24 cellular contexts compared by ENCODE assay signal in genomic region chr12:59069481-59069880, GRCh38.
DNase-seq lines count a peak whose midpoint lies in the region; ATAC-seq, FAIRE-seq and TF ChIP-seq lines count a peak whose summit lies in the region.
"Had no signal": no experiment of that assay in that cellular context is flagged by ENCODE, and none has a peak within 500 bp of the region (broad histone marks: within the 10 kb centered on the region; RNA-seq: fewer than 3 reads in every experiment).

No MANE protein-coding gene starts in this region.

- H3K4me1 ChIP-seq in HepG2 (ENCODE audit: insufficient read depth, low read length) (no peaks in the 10 kb centered on the region), right lobe of liver (no peaks in the 10 kb centered on the region), smooth muscle cell (ENCODE audit: low read depth) (peaks cover 25% of the 10 kb centered on the region)

- POLR2A ChIA-PET in HepG2 (lab: Yijun Ruan, JAX): no interaction called here

- H3F3A ChIP-seq in smooth muscle cell (ENCODE audit: low read depth): no peaks in the 10 kb centered on the region

- no peak for DNase-seq in HepG2 (ENCODE audit: low spot score)
- no peak for DNase-seq in right lobe of liver
- no peak for DNase-seq in brain microvascular endothelial cell
- peak; percentile 75 for DNase-seq in fibroblast of the aortic adventitia (ENCODE audit: low read depth)
- no peak for DNase-seq in smooth muscle cell (lab: John Stamatoyannopoulos, UW; ENCODE audit: unreplicated experiment)
- no peak for DNase-seq in NCI-H774 (lab: John Stamatoyannopoulos, UW)
- no peak for DNase-seq in nucleus accumbens (lab: John Stamatoyannopoulos, UW)
- DNase-seq: C1 segment of cervical spinal cord; CD4-positive, alpha-beta memory T cell; COR-L47; DMS 273 treated with DMSO at 0.1 percent for 48 hours; DND-41; KBM-7; MG63; NCI-H1105 treated with DMSO at 0.1 percent for 48 hours; NCI-H146; NCI-H1930; NCI-H2107; NCI-H524; NCI-H748 treated with DMSO at 0.1 percent for 48 hours; Right ventricle myocardium superior had no signal

- H3K4me3 ChIP-seq in HepG2 (replicated peaks in 1 of 3; ENCODE audit: insufficient read depth in 1 of 3, low read depth in 2 of 3, low read length in 3 of 3) (no peak overlapping the region), right lobe of liver (no peak overlapping the region), brain microvascular endothelial cell (ENCODE audit: low read depth, low read length) (no peak overlapping the region), fibroblast of the aortic adventitia (ENCODE audit: low read depth, low read length) (no peak overlapping the region), smooth muscle cell (no peak overlapping the region)
- H3K4me3 ChIP-seq: MG63 had no signal

- no peak for TF ChIP-seq RAD21 in HepG2 (CRISPR knock-in tag; IDR thresholded peaks at IDR 0.05)

- CTCF ChIA-PET in HepG2 (lab: Yijun Ruan, JAX; ENCODE audit: low intra/inter-chr PET ratio, low total read pairs): no interaction called here

- H3K27ac ChIP-seq in HepG2 (ENCODE audit: extremely low read length, insufficient read depth, low read length) (no peak overlapping the region), right lobe of liver (no peak overlapping the region), brain microvascular endothelial cell (peak overlapping the region; percentile 15), smooth muscle cell (ENCODE audit: low read depth) (peak overlapping the region; percentile 46)

- H4K20me1 ChIP-seq in HepG2 (ENCODE audit: insufficient read depth, low read length): no peaks in the 10 kb centered on the region
- no peaks in the 10 kb centered on the region for H4K20me1 ChIP-seq in smooth muscle cell (ENCODE audit: low read depth)

- no peak for TF ChIP-seq POLR2A in HepG2 (IDR thresholded peaks at IDR 0.05; ENCODE audit: insufficient read depth in 1 of 2, low read depth in 2 of 2, low read length in 2 of 2)
- no peak for TF ChIP-seq POLR2A in right lobe of liver (IDR thresholded peaks at IDR 0.05)

- H3K27me3 ChIP-seq in HepG2 (ENCODE audit: control insufficient read depth in 1 of 2, insufficient read depth in 2 of 2, low read length in 2 of 2) (no peaks in the 10 kb centered on the region), right lobe of liver (no peaks in the 10 kb centered on the region), brain microvascular endothelial cell (replicated peaks) (no peaks in the 10 kb centered on the region), smooth muscle cell (ENCODE audit: low read depth) (no peaks in the 10 kb centered on the region)
- H3K27me3 ChIP-seq: MG63 had no signal

- BruUV-seq in HepG2 (replicated peaks; lab: Mats Ljungman, UMichigan): no TSS peak

- in situ Hi-C loops in HepG2 (cut with HindIII; ENCODE audit: extremely low pct_ligation_motif_present, low pct_unique_long_range_greater_than_20kb) (no loop called here), brain microvascular endothelial cell (cut with HindIII; ENCODE audit: low pct_ligation_motif_present, low sequenced_read_pairs) (no loop called here)

- H3K4me2 ChIP-seq in HepG2 (ENCODE audit: low read depth, low read length): no peak overlapping the region
- H3K4me2 ChIP-seq in smooth muscle cell: peak overlapping the region; percentile 65

- H3K9me3 ChIP-seq in HepG2 (ENCODE audit: low read length) (no peaks in the 10 kb centered on the region), right lobe of liver (no peaks in the 10 kb centered on the region), smooth muscle cell (replicated peaks; ENCODE audit: low read depth) (no peaks in the 10 kb centered on the region)
- H3K9me3 ChIP-seq: MG63 had no signal

- 5% methylated on average over 1 of the region's 1 CpG for WGBS in HepG2 (ENCODE audit: low lambda C conversion rate)
- 60% methylated on average over 1 of the region's 1 CpG for WGBS in right lobe of liver (ENCODE audit: insufficient coverage, low coverage, low lambda C conversion rate, missing lambda C conversion rate)
- 70% methylated on average over 1 of the region's 1 CpG for WGBS in smooth muscle cell (ENCODE audit: low lambda C conversion rate)

- H3K36me3 ChIP-seq in HepG2 (replicated peaks in 1 of 2; ENCODE audit: control insufficient read depth in 1 of 2, insufficient read depth in 2 of 2, low read length in 2 of 2) (no peaks in the 10 kb centered on the region), right lobe of liver (no peaks in the 10 kb centered on the region), brain microvascular endothelial cell (replicated peaks) (no peaks in the 10 kb centered on the region), smooth muscle cell (ENCODE audit: low read depth) (no peaks in the 10 kb centered on the region)
- H3K36me3 ChIP-seq: MG63 had no signal

- TF ChIP-seq CTCF in HepG2 (CRISPR knock-in tag; IDR thresholded peaks at IDR 0.05) (no peak), right lobe of liver (IDR thresholded peaks at IDR 0.05) (no peak), brain microvascular endothelial cell (IDR thresholded peaks at IDR 0.05; ENCODE audit: low read depth, low read length, missing control alignments) (no peak), fibroblast of the aortic adventitia (IDR thresholded peaks at IDR 0.05; ENCODE audit: insufficient read depth, low read length) (no peak), smooth muscle cell (IDR thresholded peaks at IDR 0.05; ENCODE audit: borderline replicate concordance, insufficient read depth, poor library complexity, severe bottlenecking) (no peak)

- intact Hi-C loops in HepG2 (cut with micrococcal nuclease; ENCODE audit: unreplicated experiment) (no loop called here), right lobe of liver (cut with DNase I) (no loop called here)

- H3K9ac ChIP-seq in HepG2 (ENCODE audit: insufficient read depth, low read depth, low read length) (no peak overlapping the region), smooth muscle cell (ENCODE audit: low read depth) (no peak overlapping the region)

- ATAC-seq in HepG2 (no peak), right lobe of liver (no peak), GM21515 (IDR thresholded peaks at IDR 0.05; ENCODE audit: unreplicated experiment) (no peak)
- ATAC-seq: HCT116 had no signal

- no peak for FAIRE-seq in HepG2 (lab: Jason Lieb, UNC)
- FAIRE-seq: GM12892 had no signal

- H3K79me2 ChIP-seq in HepG2 (ENCODE audit: insufficient read depth, low read length) (no peaks in the 10 kb centered on the region), smooth muscle cell (ENCODE audit: low read depth) (no peaks in the 10 kb centered on the region)

- no peak overlapping the region for H2AFZ ChIP-seq in HepG2 (ENCODE audit: low read length)
- H2AFZ ChIP-seq in smooth muscle cell (ENCODE audit: low read depth): peak overlapping the region; percentile 6

- TF ChIP-seq EP300 in HepG2 (IDR thresholded peaks at IDR 0.05; ENCODE audit: low read depth in 2 of 2, low read length in 2 of 2) (no peak), HepG2 (CRISPR knock-in tag; IDR thresholded peaks at IDR 0.05; ENCODE audit: borderline replicate concordance) (no peak)

TF ChIP-seq in HepG2, 621 proteins besides CTCF, POLR2A, EP300 and RAD21:
- TF ChIP-seq MAFK (conservative IDR thresholded peaks at IDR 0.05 in 1 of 2, IDR thresholded peaks at IDR 0.05 in 1 of 2; ENCODE audit: low read length in 2 of 2) (peak in 1 of 2 experiments; percentile 15; a peak in 1 of 4 replicates), MAFF (IDR thresholded peaks at IDR 0.05; ENCODE audit: low read depth, low read length) (0 out of 2 replicates have a peak, but pooled peaks have one; percentile 5), TFE3 (CRISPR knock-in tag; IDR thresholded peaks at IDR 0.05) (no peak), TEF (CRISPR knock-in tag; IDR thresholded peaks at IDR 0.05) (no peak)
TF ChIP-seq in HepG2: peak in this region for 2.

Comparison
In these comparisons a context has a peak if more than half of its experiments do, and no peak if none do; other contexts are left out.
1. H3K27ac ChIP-seq: peak in brain microvascular endothelial cell (single experiment) and smooth muscle cell (single experiment); none in HepG2 (single experiment) and right lobe of liver (0 of 3).